25 cellular contexts compared by ENCODE assay signal in the genomic region with DNA sequence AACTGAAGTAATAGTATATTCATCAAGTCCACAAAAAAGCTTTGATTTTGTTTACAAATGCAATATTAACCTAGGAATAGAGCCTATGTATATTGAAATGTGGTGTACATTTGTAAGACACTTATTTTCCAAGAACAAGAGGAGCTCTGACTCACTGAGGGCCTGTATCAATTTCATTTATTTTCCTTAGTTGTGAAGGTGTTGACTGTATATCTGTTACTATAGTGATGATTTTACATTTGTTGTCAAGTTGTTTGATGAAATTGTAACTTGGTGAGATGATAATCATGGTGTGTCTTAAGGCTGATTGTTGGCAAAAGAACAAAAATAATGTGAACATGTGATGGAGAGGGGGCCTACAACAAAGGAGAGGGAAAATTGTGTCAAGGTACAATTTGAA.
DNase-seq lines count a peak whose midpoint lies in the region; ATAC-seq, FAIRE-seq and TF ChIP-seq lines count a peak whose summit lies in the region.
"Had no signal": no experiment of that assay in that cellular context is flagged by ENCODE, and none has a peak within 500 bp of the region (broad histone marks: within the 10 kb centered on the region; RNA-seq: fewer than 3 reads in every experiment).

No MANE protein-coding gene starts in this region.

- BruUV-seq in mammary epithelial cell (replicated peaks; lab: Mats Ljungman, UMichigan) (no TSS peak), PC-3 (replicated peaks; lab: Mats Ljungman, UMichigan) (no TSS peak)

- in situ Hi-C loops in mammary epithelial cell (cut with MboI; ENCODE audit: low sequenced_read_pairs in 2 of 2): no loop called here

- H3K36me3 ChIP-seq in mammary epithelial cell (ENCODE audit: insufficient read depth, low read length) (no peaks in the 10 kb centered on the region), breast epithelium (no peaks in the 10 kb centered on the region), astrocyte (ENCODE audit: insufficient read depth, low read length) (no peaks in the 10 kb centered on the region), iPS-18a (ENCODE audit: control insufficient read depth, low read depth, low read length) (no peaks in the 10 kb centered on the region), PC-3 (ENCODE audit: low read depth, low read length) (no peaks in the 10 kb centered on the region)

- dilution Hi-C loops in mammary epithelial cell (cut with HindIII; ENCODE audit: low sequenced_read_pairs): no loop called here

- no peak for TF ChIP-seq POLR2A in breast epithelium (IDR thresholded peaks at IDR 0.05)

- FAIRE-seq in astrocyte (lab: Jason Lieb, UNC): peak; percentile 78
- FAIRE-seq: GM19239, H54 had no signal

- H3K27ac Mint-ChIP-seq in astrocyte (ENCODE audit: unreplicated experiment): no peak overlapping the region

- POLR2A ChIA-PET in PC-3 (lab: Charles Lee; ENCODE audit: unreplicated experiment): no interaction called here

- no peaks in the 10 kb centered on the region for H3K27me3 ChIP-seq in mammary epithelial cell (ENCODE audit: insufficient read depth, low read length)
- peaks cover 0 to 14% of the 10 kb centered on the region in 2 donors for H3K27me3 ChIP-seq in breast epithelium
- H3K27me3 ChIP-seq in astrocyte (ENCODE audit: insufficient read depth, low read length): no peaks in the 10 kb centered on the region
- H3K27me3 ChIP-seq in iPS-18a (ENCODE audit: control insufficient read depth, insufficient read depth, low read length): no peaks in the 10 kb centered on the region
- H3K27me3 ChIP-seq in PC-3 (ENCODE audit: low read length): no peaks in the 10 kb centered on the region

- intact Hi-C loops in mammary epithelial cell (cut with micrococcal nuclease): no loop called here
- intact Hi-C loops in breast epithelium (cut with DNase I; ENCODE audit: low total_unique reads): no loop called here
- intact Hi-C loops in PC-3 (cut with micrococcal nuclease): no loop called here

- ATAC-seq in PC-3: no peak
- ATAC-seq: Panc1 had no signal

- no peaks in the 10 kb centered on the region for H3K4me1 Mint-ChIP-seq in astrocyte (ENCODE audit: low read depth, unreplicated experiment)

- H3K4me3 Mint-ChIP-seq in astrocyte (ENCODE audit: unreplicated experiment): no peak overlapping the region

- H4K20me1 ChIP-seq in mammary epithelial cell (ENCODE audit: insufficient read depth, low read length) (no peaks in the 10 kb centered on the region), astrocyte (ENCODE audit: insufficient read depth, low read length) (no peaks in the 10 kb centered on the region), PC-3 (ENCODE audit: low read length) (no peaks in the 10 kb centered on the region)

- no peaks in the 10 kb centered on the region for H3K9me3 Mint-ChIP-seq in astrocyte (ENCODE audit: unreplicated experiment)

- H3K4me1 ChIP-seq in mammary epithelial cell (ENCODE audit: insufficient read depth, low read length): no peaks in the 10 kb centered on the region
- H3K4me1 ChIP-seq in breast epithelium: no peaks in the 10 kb centered on the region
- H3K4me1 ChIP-seq in astrocyte (ENCODE audit: insufficient read depth, low read length): no peaks in the 10 kb centered on the region
- H3K4me1 ChIP-seq in iPS-18a (ENCODE audit: control insufficient read depth, low read depth, low read length): peaks cover 28% of the 10 kb centered on the region
- H3K4me1 ChIP-seq in PC-3 (ENCODE audit: insufficient read depth, low read length): no peaks in the 10 kb centered on the region

- H3K79me2 ChIP-seq in mammary epithelial cell (ENCODE audit: insufficient read depth, low read length): no peaks in the 10 kb centered on the region
- H3K79me2 ChIP-seq in astrocyte (ENCODE audit: insufficient read depth, low read length): no peaks in the 10 kb centered on the region
- no peaks in the 10 kb centered on the region for H3K79me2 ChIP-seq in PC-3 (ENCODE audit: low read length)

- H3K27ac ChIP-seq in mammary epithelial cell (ENCODE audit: insufficient read depth, low read depth, low read length) (no peak overlapping the region), breast epithelium (no peak overlapping the region), astrocyte (ENCODE audit: low read depth, low read length) (no peak overlapping the region), iPS-18a (ENCODE audit: low read length) (peak overlapping the region; percentile 57), PC-3 (ENCODE audit: low read length) (no peak overlapping the region)
- H3K27ac ChIP-seq: HL-60 had no signal

- H3K27me3 Mint-ChIP-seq in astrocyte (ENCODE audit: low read depth, unreplicated experiment): no peaks in the 10 kb centered on the region

- H2AFZ ChIP-seq in mammary epithelial cell (ENCODE audit: low read depth, low read length): peak overlapping the region; percentile 30
- H2AFZ ChIP-seq in astrocyte (ENCODE audit: low read depth, low read length): no peak overlapping the region
- H2AFZ ChIP-seq in PC-3 (ENCODE audit: low read length): no peak overlapping the region

- no peaks in the 10 kb centered on the region for H3F3A ChIP-seq in PC-3 (ENCODE audit: low read length, unreplicated experiment)

- H3K4me3 ChIP-seq in mammary epithelial cell (replicated peaks in 1 of 3; ENCODE audit: insufficient read depth in 1 of 3, low read depth in 2 of 3, low read length in 3 of 3) (no peak overlapping the region), breast epithelium (no peak overlapping the region), astrocyte (ENCODE audit: insufficient read depth, low read depth, low read length) (no peak overlapping the region), iPS-18a (ENCODE audit: low read length) (peak overlapping the region; percentile 2), PC-3 (ENCODE audit: low read length) (no peak overlapping the region)

- peaks cover 5% of the 10 kb centered on the region for H3K9me3 ChIP-seq in mammary epithelial cell (replicated peaks; ENCODE audit: insufficient read depth, low read length)
- H3K9me3 ChIP-seq in breast epithelium: no peaks in the 10 kb centered on the region
- H3K9me3 ChIP-seq in astrocyte (ENCODE audit: insufficient read depth, low read depth, low read length): no peaks in the 10 kb centered on the region
- H3K9me3 ChIP-seq in iPS-18a (ENCODE audit: control insufficient read depth, low read depth, low read length): peaks cover 8% of the 10 kb centered on the region
- no peaks in the 10 kb centered on the region for H3K9me3 ChIP-seq in PC-3 (ENCODE audit: low read length)

- H3K4me2 ChIP-seq in mammary epithelial cell (ENCODE audit: insufficient read depth, low read depth, low read length) (no peak overlapping the region), astrocyte (ENCODE audit: low read length) (no peak overlapping the region), PC-3 (ENCODE audit: low read length) (no peak overlapping the region)

- CTCF ChIA-PET in mammary epithelial cell (lab: Charles Lee; ENCODE audit: low non-redundant PET) (no interaction called here), PC-3 (lab: Charles Lee) (no interaction called here)

- H3K36me3 Mint-ChIP-seq in astrocyte (ENCODE audit: low read depth, unreplicated experiment): no peaks in the 10 kb centered on the region

- TF ChIP-seq CTCF in mammary epithelial cell (conservative IDR thresholded peaks at IDR 0.05 in 1 of 2, IDR thresholded peaks at IDR 0.05 in 1 of 2; ENCODE audit: extremely low read depth in 1 of 2, insufficient read depth in 1 of 2, low read depth in 1 of 2, low read length in 2 of 2): no peak
- TF ChIP-seq CTCF in breast epithelium (IDR thresholded peaks at IDR 0.05): no peak
- TF ChIP-seq CTCF in astrocyte (IDR thresholded peaks at IDR 0.05; ENCODE audit: insufficient read depth, low read depth, low read length): no peak
- no peak for TF ChIP-seq CTCF in PC-3 (conservative IDR thresholded peaks at IDR 0.05; ENCODE audit: low read depth, low read length)

- no peaks in the 10 kb centered on the region for H3K9me2 ChIP-seq in PC-3 (replicated peaks; ENCODE audit: low read length)

- H3K9ac ChIP-seq in mammary epithelial cell (ENCODE audit: insufficient read depth, low read length): no peak overlapping the region
- H3K9ac ChIP-seq in astrocyte (ENCODE audit: low read length): no peak overlapping the region
- no peak overlapping the region for H3K9ac ChIP-seq in iPS-18a (ENCODE audit: low read length)
- H3K9ac ChIP-seq in PC-3 (ENCODE audit: low read length): no peak overlapping the region

- no peak for DNase-seq in mammary epithelial cell
- no peak for DNase-seq in breast epithelium (ENCODE audit: low spot score in 2 of 2)
- DNase-seq in astrocyte (ENCODE audit: low read depth): no peak
- DNase-seq in medulla oblongata (ENCODE audit: extremely low spot score): no peak
- DNase-seq in activated naive CD4-positive, alpha-beta T cell (lab: John Stamatoyannopoulos, UW): no peak
- no peak for DNase-seq in PC-3
- no peak for DNase-seq in NCI-H128 (lab: John Stamatoyannopoulos, UW; ENCODE audit: unreplicated experiment)
- DNase-seq: 8988T, Calu3, IMR-90, KG1, NCI-H1048, NCI-H1417 treated with DMSO at 0.1 percent for 48 hours, NCI-H187, NCI-H2081 treated with DMSO at 0.1 percent for 48 hours, NCI-H2171, NCI-H226, NCI-H510A, NCI-H69, SHP77 treated with DMSO at 0.1 percent for 48 hours had no signal
